23 cellular contexts compared by ENCODE assay signal in the genomic region with DNA sequence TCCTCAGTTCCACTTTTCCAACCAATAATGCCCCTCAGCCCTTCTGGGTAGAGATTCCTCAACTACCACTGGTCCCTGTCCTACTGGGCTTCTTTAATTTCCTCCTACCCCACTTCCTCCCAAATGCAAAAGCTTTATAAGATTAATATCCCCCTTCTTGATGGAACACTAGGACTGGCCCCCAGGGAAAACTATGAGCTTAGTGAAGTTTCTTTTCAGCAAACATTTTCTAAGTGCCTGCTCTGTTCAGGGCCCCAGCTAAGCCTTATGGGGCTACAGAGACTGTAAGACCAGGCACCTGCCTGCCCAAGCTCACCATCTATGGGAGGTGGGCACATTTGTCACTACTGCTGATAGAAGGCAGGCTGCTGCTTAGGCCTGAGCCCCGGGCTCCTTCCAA.
DNase-seq lines count a peak whose midpoint lies in the region; ATAC-seq, FAIRE-seq and TF ChIP-seq lines count a peak whose summit lies in the region.
"Had no signal": no experiment of that assay in that cellular context is flagged by ENCODE, and none has a peak within 500 bp of the region (broad histone marks: within the 10 kb centered on the region; RNA-seq: fewer than 3 reads in every experiment).

No MANE protein-coding gene starts in this region.

- H3K4ac ChIP-seq in H1 (replicated peaks; ENCODE audit: insufficient read length, low read depth, low read length): no peak overlapping the region
- no peak overlapping the region for H3K4ac ChIP-seq in neuronal stem cell (ENCODE audit: low read length)

- H3K79me1 ChIP-seq in H1 (ENCODE audit: low read depth, low read length): no peaks in the 10 kb centered on the region
- H3K79me1 ChIP-seq in neuronal stem cell (ENCODE audit: low read depth, low read length): no peaks in the 10 kb centered on the region

- H3K36me3 ChIP-seq in H1 (ENCODE audit: control insufficient read depth in 2 of 4, insufficient read depth in 4 of 4, low read length in 3 of 4) (no peaks in the 10 kb centered on the region), neuronal stem cell (replicated peaks in 1 of 2; ENCODE audit: control insufficient read depth in 2 of 2, insufficient read depth in 2 of 2, low read length in 2 of 2) (no peaks in the 10 kb centered on the region), osteoblast (ENCODE audit: insufficient read depth, low read length) (no peaks in the 10 kb centered on the region)
- H3K36me3 ChIP-seq: BLaER1 treated with 17β-estradiol and CSF1 and Interleukin-3, amounts not matched to agents 10 nM and 100 nM; SJSA1 had no signal

- H2BK120ac ChIP-seq in H1 (replicated peaks; ENCODE audit: low read depth, low read length) (no peak overlapping the region), neuronal stem cell (ENCODE audit: low read depth, low read length) (no peak overlapping the region)

- H2BK12ac ChIP-seq in H1 (ENCODE audit: low read depth, low read length) (no peak overlapping the region), neuronal stem cell (ENCODE audit: low read length) (peak overlapping the region; percentile 68)

- H3K4me2 ChIP-seq in H1 (ENCODE audit: insufficient read depth in 1 of 2, low read depth in 2 of 2, low read length in 2 of 2): peak overlapping the region; percentile 14 to 41; a peak in 1 of 4 replicates
- no peak overlapping the region for H3K4me2 ChIP-seq in neuronal stem cell (ENCODE audit: insufficient read depth, low read length, poor library complexity, severe bottlenecking)
- H3K4me2 ChIP-seq in osteoblast (ENCODE audit: insufficient read depth, low read length): no peak overlapping the region
- H3K4me2 ChIP-seq: BLaER1 treated with 17β-estradiol and CSF1 and Interleukin-3, amounts not matched to agents 10 nM and 100 nM; PC-9 had no signal

- TF ChIP-seq CTCF in H1 (IDR thresholded peaks at IDR 0.05; ENCODE audit: control extremely low read depth in 1 of 3, insufficient read depth in 1 of 3, low read depth in 1 of 3, low read length in 3 of 3): no peak
- no peak for TF ChIP-seq CTCF in osteoblast (IDR thresholded peaks at IDR 0.05; ENCODE audit: extremely low read depth, low read depth, low read length)

- H2BK20ac ChIP-seq in H1 (ENCODE audit: low read length): peak overlapping the region; percentile 87

- H2BK15ac ChIP-seq in H1 (ENCODE audit: low read length): no peak overlapping the region; the same call in 1 of the 2 replicates
- no peak overlapping the region for H2BK15ac ChIP-seq in neuronal stem cell (ENCODE audit: low read length)

- TF ChIP-seq RAD21 in H1 (IDR thresholded peaks at IDR 0.05 in 1 of 2, conservative IDR thresholded peaks at IDR 0.05 in 1 of 2; ENCODE audit: low read depth in 2 of 2, low read length in 2 of 2): no peak

- WGBS in H1 (ENCODE audit: extremely low coverage in 1 of 2, insufficient coverage in 1 of 2, insufficient read length in 1 of 2, insufficient replicate concordance in 2 of 2, low coverage in 1 of 2, low lambda C conversion rate in 2 of 2, missing lambda C conversion rate in 1 of 2), 2 experiments: 100% methylated on average over 1 of the region's 1 CpG; no CpG with 5 or more reads in 1 of the 2 experiments
- WGBS in neuronal stem cell (ENCODE audit: extremely low coverage in 2 of 2, insufficient read length in 2 of 2, insufficient replicate concordance in 1 of 2), 2 donors: no CpG with 5 or more reads among the region's 1 CpG

- no peak overlapping the region for H3K56ac ChIP-seq in H1 (replicated peaks; ENCODE audit: insufficient read length, low read depth, low read length)

- no peak overlapping the region; the same call in 1 of the 2 replicates for H3K18ac ChIP-seq in H1 (ENCODE audit: extremely low read depth, low read length)
- peak overlapping the region; percentile 58 for H3K18ac ChIP-seq in neuronal stem cell (ENCODE audit: low read length)

- CTCF ChIA-PET in H1 (lab: Charles Lee; ENCODE audit: partially characterized antibody): interaction anchor here (0.6 to 2.1 kb wide), 9 partner anchors 8 to 468 kb away, joined by 3 to 10 read pairs (median 3); no protein-coding TSS in a partner anchor

- no peak overlapping the region for H3K4me3 ChIP-seq in H1 (ENCODE audit: extremely low read depth in 1 of 4, insufficient read depth in 2 of 4, low read depth in 3 of 4, low read length in 4 of 4)
- H3K4me3 ChIP-seq in neuronal stem cell (ENCODE audit: low read length in 2 of 2): no peak overlapping the region
- no peak overlapping the region for H3K4me3 ChIP-seq in osteoblast (ENCODE audit: insufficient read depth, low read length)
- H3K4me3 ChIP-seq: BLaER1 treated with 17β-estradiol and CSF1 and Interleukin-3, amounts not matched to agents 10 nM and 100 nM; GM12878; K562; PC-9; SJSA1 had no signal

- no peaks in the 10 kb centered on the region for H4K20me1 ChIP-seq in H1 (replicated peaks in 1 of 2; ENCODE audit: control insufficient read depth in 1 of 2, insufficient read depth in 2 of 2, low read length in 2 of 2)
- H4K20me1 ChIP-seq in osteoblast (ENCODE audit: insufficient read depth, low read length): no peaks in the 10 kb centered on the region
- H4K20me1 ChIP-seq: BLaER1 treated with 17β-estradiol and CSF1 and Interleukin-3, amounts not matched to agents 10 nM and 100 nM had no signal

- intact Hi-C loops in Right ventricle myocardium inferior (cut with DNase I) (no loop called here), left cardiac atrium (cut with DNase I) (loop anchor here in 1 of 2 donors (10.0 kb wide), 1 partner anchor 57 kb away; no protein-coding TSS in a partner anchor)

- H3K9me3 ChIP-seq in H1 (ENCODE audit: insufficient read depth in 2 of 2, low read depth in 1 of 2, low read length in 1 of 2): no peaks in the 10 kb centered on the region
- no peaks in the 10 kb centered on the region for H3K9me3 ChIP-seq in neuronal stem cell (replicated peaks in 1 of 2; ENCODE audit: control insufficient read depth in 2 of 2, insufficient read depth in 1 of 2, low read depth in 1 of 2, low read length in 2 of 2)
- H3K9me3 ChIP-seq in osteoblast (ENCODE audit: low read depth, low read length): no peaks in the 10 kb centered on the region
- H3K9me3 ChIP-seq: BLaER1 treated with 17β-estradiol and CSF1 and Interleukin-3, amounts not matched to agents 10 nM and 100 nM; SJSA1 had no signal

- TF ChIP-seq POLR2A in H1 (IDR thresholded peaks at IDR 0.05; ENCODE audit: control extremely low read depth in 1 of 2, low read depth in 2 of 2, low read length in 2 of 2): no peak

- DNase-seq in Right ventricle myocardium inferior (ENCODE audit: missing footprints): no peak
- no peak for DNase-seq in left cardiac atrium
- DNase-seq in H1 (ENCODE audit: low read depth in 1 of 2, low spot score in 2 of 2): no peak
- DNase-seq in neuronal stem cell (ENCODE audit: low spot score): no peak
- DNase-seq in dermis blood vessel endothelial cell: no peak
- DNase-seq in osteoblast (ENCODE audit: insufficient read length, low spot score, missing footprints): no peak
- DNase-seq in GF-D8 (lab: John Stamatoyannopoulos, UW): no peak
- DNase-seq: AML-193; CD4-positive, alpha-beta T cell; Kasumi-1; NCI-H2029; NCI-H446; NCI-H524 treated with DMSO at 0.1 percent for 48 hours; NCI-H774; PC-9; Right ventricle myocardium superior had no signal

- H2AFZ ChIP-seq in H1 (ENCODE audit: low read length) (no peak overlapping the region), neuronal stem cell (ENCODE audit: low read length) (no peak overlapping the region), osteoblast (ENCODE audit: low read length) (no peak overlapping the region)
- H2AFZ ChIP-seq: PC-9 had no signal

- ATAC-seq in Right ventricle myocardium inferior (peak; percentile 5), left cardiac atrium (no peak)
- ATAC-seq: GM12878, HepG2, K562 had no signal

- H3K27me3 ChIP-seq in H1 (replicated peaks in 1 of 4; ENCODE audit: control insufficient read depth in 3 of 4, extremely low read depth in 1 of 4, insufficient read depth in 3 of 4, low read length in 3 of 4) (no peaks in the 10 kb centered on the region), neuronal stem cell (ENCODE audit: control insufficient read depth in 3 of 3, insufficient read depth in 3 of 3, low read depth in 1 of 3, low read length in 3 of 3) (peaks cover 0 to 60% (median 0%) of the 10 kb centered on the region in 3 experiments), osteoblast (ENCODE audit: insufficient read depth, low read length) (peaks cover 22% of the 10 kb centered on the region)
- H3K27me3 ChIP-seq: SJSA1 had no signal

- no peak overlapping the region for H4K91ac ChIP-seq in H1 (replicated peaks; ENCODE audit: insufficient read length, low read length)
- no peak overlapping the region for H4K91ac ChIP-seq in neuronal stem cell (ENCODE audit: low read depth, low read length, poor library complexity)

- H3K23ac ChIP-seq in H1 (ENCODE audit: insufficient read length): no peak overlapping the region
- H3K23ac ChIP-seq in neuronal stem cell (ENCODE audit: low read depth, low read length, poor library complexity): no peak overlapping the region

- H3K14ac ChIP-seq in H1 (ENCODE audit: insufficient read length) (no peak overlapping the region), neuronal stem cell (ENCODE audit: low read length) (no peak overlapping the region)

- H4K8ac ChIP-seq in H1 (ENCODE audit: extremely low read depth, insufficient read depth, low read length) (no peak overlapping the region), neuronal stem cell (ENCODE audit: low read depth, low read length) (no peak overlapping the region)

- H2AK5ac ChIP-seq in H1 (ENCODE audit: low read depth, low read length) (no peak overlapping the region), neuronal stem cell (ENCODE audit: low read depth, low read length) (peak overlapping the region; percentile 77)

- H3K27ac ChIP-seq in H1 (ENCODE audit: low read depth, low read length): no peak overlapping the region
- H3K27ac ChIP-seq in neuronal stem cell (replicated peaks; ENCODE audit: low read length): no peak overlapping the region
- no peak overlapping the region for H3K27ac ChIP-seq in osteoblast (ENCODE audit: low read depth, low read length)
- H3K27ac ChIP-seq: BLaER1 treated with 17β-estradiol and CSF1 and Interleukin-3, amounts not matched to agents 10 nM and 100 nM; PC-9; SJSA1 had no signal

- no peak overlapping the region for H4K5ac ChIP-seq in H1 (ENCODE audit: insufficient read length, low read depth, low read length)

- POLR2A ChIA-PET in H1 (lab: Charles Lee; ENCODE audit: partially characterized antibody): interaction anchor here (1.4 kb wide), 1 partner anchor 79 kb away, joined by 5 read pairs; a partner anchor contains a TSS

- TF ChIP-seq EP300 in H1 (IDR thresholded peaks at IDR 0.05; ENCODE audit: borderline replicate concordance in 1 of 2, low read depth in 2 of 2, low read length in 2 of 2): no peak

- no peak for FAIRE-seq in H1 (lab: Jason Lieb, UNC)
- FAIRE-seq: D721Med, G401.6, GM12878, HepG2, K562 had no signal

- H3K23me2 ChIP-seq in H1 (ENCODE audit: low read depth, low read length): no peaks in the 10 kb centered on the region

- H3K4me1 ChIP-seq in H1 (replicated peaks in 1 of 4; ENCODE audit: control insufficient read depth in 3 of 4, insufficient read depth in 4 of 4, low read length in 3 of 4): peaks cover 6 to 14% (median 8%) of the 10 kb centered on the region in 4 experiments; a peak in 5 of 7 replicates
- H3K4me1 ChIP-seq in neuronal stem cell (ENCODE audit: control insufficient read depth in 2 of 2, insufficient read depth in 1 of 2, low read depth in 1 of 2, low read length in 2 of 2): peaks cover 11 to 27% of the 10 kb centered on the region in 2 donors
- H3K4me1 ChIP-seq in osteoblast (ENCODE audit: insufficient read depth, low read length): peaks cover 8% of the 10 kb centered on the region

- H2BK5ac ChIP-seq in H1 (ENCODE audit: low read depth, low read length): 0 out of 2 replicates have a peak overlapping the region, but pooled peaks have one; percentile 23
- H2BK5ac ChIP-seq in neuronal stem cell (ENCODE audit: low read length): no peak overlapping the region

- H3K79me2 ChIP-seq in H1 (ENCODE audit: control insufficient read depth in 1 of 2, insufficient read depth in 2 of 2, low read length in 2 of 2) (no peaks in the 10 kb centered on the region), osteoblast (ENCODE audit: insufficient read depth, low read length) (no peaks in the 10 kb centered on the region)

- H3K9ac ChIP-seq in H1 (replicated peaks in 1 of 4; ENCODE audit: extremely low read depth in 1 of 4, low read depth in 3 of 4, low read length in 3 of 4): no peak overlapping the region
- no peak overlapping the region for H3K9ac ChIP-seq in neuronal stem cell (ENCODE audit: low read depth, low read length, poor library complexity)
- H3K9ac ChIP-seq: BLaER1 treated with 17β-estradiol and CSF1 and Interleukin-3, amounts not matched to agents 10 nM and 100 nM had no signal

Comparison
In these comparisons a context has a peak if more than half of its experiments do, and no peak if none do; other contexts are left out.
1. H3K4me2 ChIP-seq: peak in H1 (2 of 2); none in neuronal stem cell (single experiment) and osteoblast (single experiment).